Comparison of ENCODE assay signal across 20 cellular contexts in the genomic region with DNA sequence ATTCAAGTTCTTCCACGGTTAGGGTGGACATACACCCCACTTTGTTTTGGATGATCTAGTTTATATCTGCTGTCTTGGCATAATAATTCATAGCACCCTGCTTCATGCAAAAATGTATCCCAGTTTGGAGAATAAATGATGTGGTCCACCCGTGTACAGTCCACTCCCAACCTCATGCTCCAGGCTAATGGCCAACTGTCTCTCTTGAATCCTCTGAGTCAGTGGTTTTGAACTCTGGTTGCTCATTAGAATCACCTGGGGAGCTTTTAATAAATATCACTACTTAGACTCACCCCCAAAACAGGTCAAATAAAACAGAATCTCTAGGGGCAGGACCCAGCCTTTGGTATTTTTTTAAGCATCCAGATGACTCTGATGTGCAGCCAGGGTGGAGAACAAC.
"Had no signal": no experiment of that assay in that cellular context is flagged by ENCODE, and none has a peak within 500 bp of the region (broad histone marks: within the 10 kb centered on the region; RNA-seq: fewer than 3 reads in every experiment).

No MANE protein-coding gene starts in this region.

- H3K4me3 Mint-ChIP-seq: activated CD8-positive, alpha-beta T cell treated with anti-CD3 and anti-CD28 coated beads, Interleukin-2, amount 10 ng/mL, durations not matched to agents 7 days and 5 days; activated naive CD8-positive, alpha-beta T cell treated with anti-CD3 and anti-CD28 coated beads for 36 hours; naive thymus-derived CD8-positive, alpha-beta T cell; stimulated activated memory B cell treated with anti-CD40 and anti-IgM and Interleukin-4, amounts not matched to agents 10 μg/mL and 1 μg/mL and 100 μg/mL, for 72 hours had no signal

- H3K27ac ChIP-seq: coronary artery, gastroesophageal sphincter, left ventricle myocardium inferior, pancreas, psoas muscle, right atrium auricular region had no signal

- DNase-seq: activated CD4-positive, alpha-beta T cell treated with anti-CD3 and anti-CD28 coated beads for 1 hour; activated CD4-positive, alpha-beta T cell treated with anti-CD3 and anti-CD28 coated beads, Interleukin-2, amount 50 U/mL, for 1 hour; activated CD8-positive, alpha-beta T cell treated with anti-CD3 and anti-CD28 coated beads, Interleukin-2, amount 10 ng/mL, durations not matched to agents 7 days and 5 days; activated naive CD4-positive, alpha-beta T cell; activated naive CD8-positive, alpha-beta T cell treated with anti-CD3 and anti-CD28 coated beads for 36 hours; activated T-cell treated with anti-CD3 and anti-CD28 coated beads, Interleukin-2, amount 50 U/mL, for 1 hour; amniotic stem cell; cerebellar nuclear complex; head of caudate nucleus; hypothalamus; left ventricle myocardium inferior; naive thymus-derived CD8-positive, alpha-beta T cell; pancreas; psoas muscle; T-helper 9 cell had no signal

- H3K4me3 ChIP-seq: coronary artery, gastroesophageal sphincter, left ventricle myocardium inferior, pancreas, psoas muscle, right atrium auricular region had no signal

- H3K9me3 ChIP-seq: gastroesophageal sphincter, left ventricle myocardium inferior, pancreas, psoas muscle, right atrium auricular region had no signal

- FAIRE-seq: pancreas had no signal

- H3K9me3 Mint-ChIP-seq: activated naive CD8-positive, alpha-beta T cell treated with anti-CD3 and anti-CD28 coated beads for 36 hours; activated T-helper 2 cell treated with anti-CD3 and anti-CD28 coated beads, Interferon-gamma antibody, Interleukin-2, Interleukin-4, amounts not matched to agents 10 μg/mL and 5 μg/mL and 100 μg/mL, durations not matched to agents 14 hours and 24 hours and 36 hours had no signal

- H3K36me3 ChIP-seq: gastroesophageal sphincter, left ventricle myocardium inferior, pancreas, right atrium auricular region had no signal

- H3K27me3 ChIP-seq: gastroesophageal sphincter, pancreas, right atrium auricular region had no signal

- H3K36me3 Mint-ChIP-seq: activated naive CD8-positive, alpha-beta T cell treated with anti-CD3 and anti-CD28 coated beads for 36 hours; naive thymus-derived CD8-positive, alpha-beta T cell; stimulated activated memory B cell treated with anti-CD40 and anti-IgM and Interleukin-4, amounts not matched to agents 10 μg/mL and 1 μg/mL and 100 μg/mL, for 72 hours had no signal

- H3K4me1 Mint-ChIP-seq: activated naive CD8-positive, alpha-beta T cell treated with anti-CD3 and anti-CD28 coated beads for 36 hours; naive thymus-derived CD8-positive, alpha-beta T cell had no signal

- H3K27ac Mint-ChIP-seq: activated CD8-positive, alpha-beta T cell treated with anti-CD3 and anti-CD28 coated beads, Interleukin-2, amount 10 ng/mL, durations not matched to agents 7 days and 5 days; activated naive CD8-positive, alpha-beta T cell treated with anti-CD3 and anti-CD28 coated beads for 36 hours; activated T-helper 2 cell treated with anti-CD3 and anti-CD28 coated beads, Interferon-gamma antibody, Interleukin-2, Interleukin-4, amounts not matched to agents 10 μg/mL and 5 μg/mL and 100 μg/mL, durations not matched to agents 14 hours and 24 hours and 36 hours; naive thymus-derived CD8-positive, alpha-beta T cell; stimulated activated memory B cell treated with anti-CD40 and anti-IgM and Interleukin-4, amounts not matched to agents 10 μg/mL and 1 μg/mL and 100 μg/mL, for 72 hours had no signal

- ATAC-seq: activated CD8-positive, alpha-beta T cell treated with anti-CD3 and anti-CD28 coated beads, Interleukin-2, amount 10 ng/mL, durations not matched to agents 7 days and 5 days; gastroesophageal sphincter; naive thymus-derived CD8-positive, alpha-beta T cell; psoas muscle had no signal

- H3K4me1 ChIP-seq: left ventricle myocardium inferior, psoas muscle, right atrium auricular region had no signal
